Comparison of ENCODE assay signal across 8 cellular contexts in genomic region chr3:183179550-183179908, GRCh38. TPM values are rescaled to one million over a fixed set of nuclear protein-coding genes. Genes with fewer than 3 reads are reported as not detected.
DNase-seq lines count a peak whose midpoint lies in the region; ATAC-seq, FAIRE-seq and TF ChIP-seq lines count a peak whose summit lies in the region.
"Not testable (repeated sequence)": the region's sequence is repeated elsewhere in the genome, so short reads cannot be mapped to it uniquely, and the experiment has no call there.

No MANE protein-coding gene starts in this region.

- not testable (repeated sequence) for DNase-seq in BE2C; T-helper 2 cell treated with Interferon-gamma antibody and Interleukin-4, amounts not matched to agents 5 μg/mL and 100 μg/mL, for 36 hours (ENCODE audit: low spot score); astrocyte (ENCODE audit: low read depth); nephron progenitor cell
- peak; percentile 36 for DNase-seq in epithelial cell of esophagus (ENCODE audit: low read depth)

- not testable (repeated sequence) for H3K79me2 ChIP-seq in astrocyte (ENCODE audit: insufficient read depth, low read length)

- peak; percentile 9 for ATAC-seq in HG02642 (IDR thresholded peaks at IDR 0.05; ENCODE audit: poor library complexity, unreplicated experiment)
- peak; percentile 10 for ATAC-seq in stimulated activated memory B cell treated with anti-CD40 and anti-IgM and Interleukin-4, amounts not matched to agents 10 μg/mL and 1 μg/mL and 100 μg/mL, for 72 hours

- H3K4me2 ChIP-seq in astrocyte (ENCODE audit: low read length): peak overlapping the region; percentile 97

- H2AFZ ChIP-seq in astrocyte (ENCODE audit: low read depth, low read length): peak overlapping the region; percentile 88

- H4K20me1 ChIP-seq in astrocyte (ENCODE audit: insufficient read depth, low read length): not testable (repeated sequence)

- H3K9me3 Mint-ChIP-seq in T-helper 2 cell treated with Interferon-gamma antibody and Interleukin-4, amounts not matched to agents 5 μg/mL and 100 μg/mL, for 36 hours; astrocyte (ENCODE audit: unreplicated experiment); nephron progenitor cell; stimulated activated memory B cell treated with anti-CD40 and anti-IgM and Interleukin-4, amounts not matched to agents 10 μg/mL and 1 μg/mL and 100 μg/mL, for 72 hours: not testable (repeated sequence)

- H3K27me3 Mint-ChIP-seq in T-helper 2 cell treated with Interferon-gamma antibody and Interleukin-4, amounts not matched to agents 5 μg/mL and 100 μg/mL, for 36 hours (ENCODE audit: low read depth): peaks cover 34% of the 10 kb centered on the region
- H3K27me3 Mint-ChIP-seq in astrocyte (ENCODE audit: low read depth, unreplicated experiment): peaks cover 37% of the 10 kb centered on the region
- peaks cover 43% of the 10 kb centered on the region for H3K27me3 Mint-ChIP-seq in nephron progenitor cell (ENCODE audit: low read depth, poor library complexity)
- H3K27me3 Mint-ChIP-seq in stimulated activated memory B cell treated with anti-CD40 and anti-IgM and Interleukin-4, amounts not matched to agents 10 μg/mL and 1 μg/mL and 100 μg/mL, for 72 hours: peaks cover 87% of the 10 kb centered on the region

- TF ChIP-seq CTCF in BE2C (IDR thresholded peaks at IDR 0.05; ENCODE audit: low read depth, low read length); astrocyte (IDR thresholded peaks at IDR 0.05; ENCODE audit: insufficient read depth, low read depth, low read length); epithelial cell of esophagus (IDR thresholded peaks at IDR 0.05; ENCODE audit: insufficient read depth, low read depth, low read length, missing control alignments); nephron progenitor cell (IDR thresholded peaks at IDR 0.05): not testable (repeated sequence)

- H3K27ac Mint-ChIP-seq in T-helper 2 cell treated with Interferon-gamma antibody and Interleukin-4, amounts not matched to agents 5 μg/mL and 100 μg/mL, for 36 hours; astrocyte (ENCODE audit: unreplicated experiment); nephron progenitor cell; stimulated activated memory B cell treated with anti-CD40 and anti-IgM and Interleukin-4, amounts not matched to agents 10 μg/mL and 1 μg/mL and 100 μg/mL, for 72 hours: not testable (repeated sequence)

- not testable (repeated sequence) for H3K9me3 ChIP-seq in BE2C; astrocyte (ENCODE audit: insufficient read depth, low read depth, low read length); iPS-18c (ENCODE audit: control insufficient read depth, insufficient read depth, low read length)

- H3K36me3 ChIP-seq in BE2C; astrocyte (ENCODE audit: insufficient read depth, low read length): not testable (repeated sequence)

- not testable (repeated sequence) for H3K9ac ChIP-seq in astrocyte (ENCODE audit: low read length)

- peak overlapping the region; percentile 74 for H3K4me3 Mint-ChIP-seq in T-helper 2 cell treated with Interferon-gamma antibody and Interleukin-4, amounts not matched to agents 5 μg/mL and 100 μg/mL, for 36 hours
- peak overlapping the region; percentile 79 for H3K4me3 Mint-ChIP-seq in astrocyte (ENCODE audit: unreplicated experiment)
- peak overlapping the region; percentile 85 for H3K4me3 Mint-ChIP-seq in nephron progenitor cell
- peak overlapping the region; percentile 49 for H3K4me3 Mint-ChIP-seq in stimulated activated memory B cell treated with anti-CD40 and anti-IgM and Interleukin-4, amounts not matched to agents 10 μg/mL and 1 μg/mL and 100 μg/mL, for 72 hours

- not testable (repeated sequence) for H3K27ac ChIP-seq in astrocyte (ENCODE audit: low read depth, low read length)

- peak overlapping the region; percentile 66 for H3K4me3 ChIP-seq in BE2C (ENCODE audit: low read depth, low read length)
- peak overlapping the region; percentile 66 for H3K4me3 ChIP-seq in astrocyte (ENCODE audit: insufficient read depth, low read depth, low read length)
- H3K4me3 ChIP-seq in epithelial cell of esophagus (ENCODE audit: low read length): peak overlapping the region; percentile 52
- peak overlapping the region; percentile 55 for H3K4me3 ChIP-seq in iPS-18c (ENCODE audit: insufficient read depth, low read depth, low read length)

- not testable (repeated sequence) for H3K4me1 ChIP-seq in BE2C
- peaks cover 16% of the 10 kb centered on the region for H3K4me1 ChIP-seq in astrocyte (ENCODE audit: insufficient read depth, low read length)

- not testable (repeated sequence) for H3K36me3 Mint-ChIP-seq in T-helper 2 cell treated with Interferon-gamma antibody and Interleukin-4, amounts not matched to agents 5 μg/mL and 100 μg/mL, for 36 hours (ENCODE audit: low read depth); astrocyte (ENCODE audit: low read depth, unreplicated experiment); nephron progenitor cell (ENCODE audit: low read depth); stimulated activated memory B cell treated with anti-CD40 and anti-IgM and Interleukin-4, amounts not matched to agents 10 μg/mL and 1 μg/mL and 100 μg/mL, for 72 hours

- H3K27me3 ChIP-seq in BE2C (peaks cover 15% of the 10 kb centered on the region), astrocyte (ENCODE audit: insufficient read depth, low read length) (peaks cover 27% of the 10 kb centered on the region)

- FAIRE-seq in astrocyte (lab: Jason Lieb, UNC): not testable (repeated sequence)

- not testable (repeated sequence) for H3K4me1 Mint-ChIP-seq in T-helper 2 cell treated with Interferon-gamma antibody and Interleukin-4, amounts not matched to agents 5 μg/mL and 100 μg/mL, for 36 hours (ENCODE audit: low read depth); astrocyte (ENCODE audit: low read depth, unreplicated experiment)
- H3K4me1 Mint-ChIP-seq in nephron progenitor cell: peaks cover 28% of the 10 kb centered on the region
- H3K4me1 Mint-ChIP-seq in stimulated activated memory B cell treated with anti-CD40 and anti-IgM and Interleukin-4, amounts not matched to agents 10 μg/mL and 1 μg/mL and 100 μg/mL, for 72 hours: peaks cover 17% of the 10 kb centered on the region

RNA-seq across cellular contexts. Expression of gene LAMP3, which starts 17.0 kb away (rescaled TPM):
- 0.17 TPM for polyA plus RNA-seq in BE2C (2012; ENCODE audit: insufficient read depth, insufficient read length, low read depth)
- total RNA-seq in astrocyte: 0.67 and 1.5 TPM in 2 replicates
